Comparison of ENCODE assay signal across 18 cellular contexts in the genomic region with DNA sequence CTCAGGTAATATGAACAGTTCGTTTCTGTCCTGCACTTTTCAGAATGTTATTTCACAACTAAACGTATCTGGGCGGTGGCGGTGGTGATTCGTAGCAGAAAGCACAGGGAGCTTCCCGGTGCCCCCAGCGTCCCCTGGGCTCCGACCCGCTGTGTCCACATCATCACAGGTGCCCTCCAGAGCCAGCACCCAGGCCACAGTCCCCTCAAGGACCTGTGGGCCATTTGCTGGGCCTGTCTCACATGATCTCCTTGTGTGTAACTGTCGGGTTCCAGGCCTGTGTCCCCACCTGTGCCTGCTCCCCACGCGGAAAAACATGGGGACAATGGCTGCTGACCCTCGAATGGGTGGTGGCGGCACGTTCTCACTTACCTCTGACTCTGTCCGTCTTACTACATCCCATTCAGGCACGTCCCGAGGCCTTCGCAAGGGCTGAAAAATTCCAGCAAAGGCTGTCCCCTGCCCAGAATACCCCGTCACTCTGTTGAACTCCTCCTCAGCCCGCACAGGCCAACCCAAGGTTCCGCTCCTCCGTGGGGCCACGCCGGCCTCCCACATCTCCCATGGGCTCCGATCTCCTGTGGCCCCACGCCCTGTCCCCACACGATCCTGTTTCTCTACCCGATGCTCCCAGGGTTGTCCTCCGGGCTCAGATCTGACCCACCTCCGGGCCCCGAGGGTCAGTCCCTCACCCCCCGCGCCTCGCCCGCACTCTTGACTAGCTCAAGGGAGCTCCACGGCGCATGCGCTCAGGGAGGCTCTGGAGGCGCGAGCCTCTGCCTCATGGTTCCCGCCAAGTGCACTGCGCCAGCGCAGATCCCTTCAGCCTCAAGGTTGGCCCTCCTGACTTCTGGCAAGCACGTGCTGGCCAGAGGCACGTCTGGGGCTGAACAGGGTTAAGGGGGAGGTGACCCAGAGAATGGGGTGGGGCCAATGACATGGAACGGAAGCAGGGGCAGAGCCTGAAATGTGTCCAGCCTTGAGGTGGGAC. TPM values are rescaled to one million over a fixed set of nuclear protein-coding genes. Genes with fewer than 3 reads are reported as not detected.
A peak's percentile ranks its signal among the peaks of the same experiment; 100 is the strongest.
DNase-seq lines count a peak whose midpoint lies in the region; ATAC-seq, FAIRE-seq and TF ChIP-seq lines count a peak whose summit lies in the region.
"Had no signal": no experiment of that assay in that cellular context is flagged by ENCODE, and none has a peak within 500 bp of the region (broad histone marks: within the 10 kb centered on the region; RNA-seq: fewer than 3 reads in every experiment).

No MANE protein-coding gene starts in this region.

- in situ Hi-C loops in K562 (cut with MboI) = no loop called here

- H3K27me3 Mint-ChIP-seq in CD4-positive, CD25-positive, alpha-beta regulatory T cell = no peaks in the 10 kb centered on the region
- no peaks in the 10 kb centered on the region for H3K27me3 Mint-ChIP-seq in natural killer cell (ENCODE audit: low read depth in 2 of 2)

- no peak for TF ChIP-seq RAD21 in K562 (CRISPR knock-in tag; conservative IDR thresholded peaks at IDR 0.05 in 1 of 2, IDR thresholded peaks at IDR 0.05 in 1 of 2)

- peak overlapping the region in 2 of 4 donors; percentile 59 to 64 for H3K4me3 Mint-ChIP-seq in CD4-positive, CD25-positive, alpha-beta regulatory T cell
- peak overlapping the region; percentile 9 for H3K4me3 Mint-ChIP-seq in natural killer cell
- H3K4me3 Mint-ChIP-seq: nephron had no signal

- peaks cover 0 to 2% (median 0%) of the 10 kb centered on the region in 7 donors for H3K9me3 Mint-ChIP-seq in CD4-positive, CD25-positive, alpha-beta regulatory T cell
- H3K9me3 Mint-ChIP-seq in natural killer cell = peaks cover 0 to 2% of the 10 kb centered on the region in 2 donors

- 0 out of 4 replicates have a peak overlapping the region, but pooled peaks of 1 of the 2 experiments have one; percentile 43 for H3K9ac ChIP-seq in K562 (ENCODE audit: insufficient read depth in 1 of 2, low read depth in 2 of 2, low read length in 2 of 2)

- no peak for ATAC-seq in CD4-positive, CD25-positive, alpha-beta regulatory T cell (ENCODE audit: low read depth in 2 of 2)
- ATAC-seq in K562 (0 out of 3 replicates have a peak, but pooled peaks have one; percentile 5), natural killer cell (no peak), HG03442 (IDR thresholded peaks at IDR 0.05; ENCODE audit: unreplicated experiment) (no peak), HG03571 (IDR thresholded peaks at IDR 0.05; ENCODE audit: unreplicated experiment) (no peak)
- ATAC-seq: foreskin keratinocyte had no signal

- no peak for TF ChIP-seq EP300 in K562 (IDR thresholded peaks at IDR 0.05; ENCODE audit: low read length)

- BruUV-seq in K562 (replicated peaks; lab: Mats Ljungman, UMichigan) = no TSS peak

- peaks cover 2% of the 10 kb centered on the region for H3K9me1 ChIP-seq in K562 (ENCODE audit: control insufficient read depth, insufficient read depth, low read length)

- POLR2A ChIA-PET in HEK293 (lab: Yijun Ruan, JAX) (interaction anchor here (0.5 kb wide), 1 partner anchor 9 kb away, joined by 3 read pairs; no protein-coding TSS in a partner anchor), K562 (lab: Yijun Ruan, JAX) (no interaction called here)

- no peak for DNase-seq in CD4-positive, CD25-positive, alpha-beta regulatory T cell
- peak in 3 of 4 experiments; percentile 36 to 50 (median 37) for DNase-seq in K562 (ENCODE audit: extremely low read depth in 1 of 4, low spot score in 3 of 4)
- DNase-seq in natural killer cell = no peak
- DNase-seq in NCI-H524 treated with DMSO at 0.1 percent for 48 hours (lab: John Stamatoyannopoulos, UW) = no peak
- DNase-seq in T-helper 1 cell = no peak
- DNase-seq: activated T-cell treated with anti-CD3 and anti-CD28 coated beads, Interleukin-2, amount 50 U/mL, for 48 hours; AML-193; cerebellar nuclear complex; DMS53; foreskin keratinocyte; NCI-H2081; RPMI8226 had no signal

- peaks cover 15% of the 10 kb centered on the region for H3K36me3 ChIP-seq in CD4-positive, CD25-positive, alpha-beta regulatory T cell (ENCODE audit: control insufficient read depth, insufficient read depth, low read length)
- H3K36me3 ChIP-seq in HEK293 (ENCODE audit: control insufficient read depth in 2 of 2, insufficient read depth in 1 of 2, low read length in 2 of 2) (peaks cover 19 to 49% of the 10 kb centered on the region in 2 experiments), K562 (ENCODE audit: control insufficient read depth, insufficient read depth, low read length) (peaks cover 49% of the 10 kb centered on the region; the same call in 2 of the 3 replicates)

- CTCF ChIA-PET in HEK293 (lab: Yijun Ruan, JAX) = interaction anchor here (0.7 to 1.0 kb wide), 2 partner anchors 12 to 238 kb away, joined by 3 read pairs; no protein-coding TSS in a partner anchor
- CTCF ChIA-PET in K562 (lab: Yijun Ruan, JAX; ENCODE audit: low intra/inter-chr PET ratio) = no interaction called here

- peak; percentile 40; the same call in 1 of the 2 replicates for TF ChIP-seq POLR2A in K562 (conservative IDR thresholded peaks at IDR 0.05)

- FAIRE-seq in K562 (lab: Jason Lieb, UNC) = no peak

- peaks cover 0 to 6% of the 10 kb centered on the region in 2 experiments for H3K9me3 ChIP-seq in CD4-positive, CD25-positive, alpha-beta regulatory T cell (ENCODE audit: control insufficient read depth in 2 of 2, low read length in 2 of 2)
- peaks cover 4% of the 10 kb centered on the region for H3K9me3 ChIP-seq in HEK293 (ENCODE audit: control insufficient read depth, insufficient read depth, low read depth, low read length)
- peaks cover 4% of the 10 kb centered on the region; the same call in 1 of the 2 replicates for H3K9me3 ChIP-seq in K562 (replicated peaks; ENCODE audit: control insufficient read depth, insufficient read depth, low read depth, low read length)
- H3K9me3 ChIP-seq: adrenal gland had no signal

- peak overlapping the region; percentile 24 for H3K4me3 ChIP-seq in CD4-positive, CD25-positive, alpha-beta regulatory T cell (ENCODE audit: low read depth, low read length)
- no peak overlapping the region for H3K4me3 ChIP-seq in HEK293 (ENCODE audit: low read depth, low read length)
- H3K4me3 ChIP-seq in K562 = no peak overlapping the region
- H3K4me3 ChIP-seq: adrenal gland, lung had no signal

- TF ChIP-seq CTCF in HEK293 (tag by site-specific recombination; IDR thresholded peaks at IDR 0.05) (no peak), K562 (IDR thresholded peaks at IDR 0.05 in 2 of 3, conservative IDR thresholded peaks at IDR 0.05 in 1 of 3; ENCODE audit: insufficient read depth in 2 of 3, low read depth in 1 of 3, low read length in 3 of 3) (no peak), natural killer cell (IDR thresholded peaks at IDR 0.05) (no peak)

- H3K36me3 Mint-ChIP-seq in CD4-positive, CD25-positive, alpha-beta regulatory T cell = peaks cover 39% of the 10 kb centered on the region
- no peaks in the 10 kb centered on the region for H3K36me3 Mint-ChIP-seq in natural killer cell

- no peak overlapping the region for H3K4me2 ChIP-seq in K562 (ENCODE audit: insufficient read depth, low read length)

- intact Hi-C loops in K562 (cut with micrococcal nuclease) (loop anchor here (5.0 kb wide), 1 partner anchor 46 kb away; a partner anchor contains a TSS), natural killer cell (cut with micrococcal nuclease) (loop anchor here (5.0 kb wide), 1 partner anchor 64 kb away; a partner anchor contains a TSS)

- peaks cover 13 to 81% (median 51%) of the 10 kb centered on the region in 4 donors for H3K4me1 Mint-ChIP-seq in CD4-positive, CD25-positive, alpha-beta regulatory T cell
- H3K4me1 Mint-ChIP-seq in natural killer cell = peaks cover 62 to 66% of the 10 kb centered on the region in 2 donors
- H3K4me1 Mint-ChIP-seq: nephron had no signal

- peak overlapping the region; percentile 59 to 88 (median 79) for H3K27ac Mint-ChIP-seq in CD4-positive, CD25-positive, alpha-beta regulatory T cell
- H3K27ac Mint-ChIP-seq in natural killer cell = peak overlapping the region; percentile 91 to 95
- H3K27ac Mint-ChIP-seq: nephron had no signal

- H3K4me1 ChIP-seq in CD4-positive, CD25-positive, alpha-beta regulatory T cell (ENCODE audit: control insufficient read depth, insufficient read depth, low read length, poor library complexity, severe bottlenecking) = peaks cover 66% of the 10 kb centered on the region
- H3K4me1 ChIP-seq in HEK293 (ENCODE audit: control insufficient read depth, insufficient read depth, low read length) = peaks cover 5% of the 10 kb centered on the region; the same call in 1 of the 2 replicates
- H3K4me1 ChIP-seq in K562 (replicated peaks in 1 of 2; ENCODE audit: control insufficient read depth in 2 of 2, insufficient read depth in 2 of 2, low read length in 2 of 2) = peaks cover 36 to 48% of the 10 kb centered on the region in 2 experiments

- H3K27ac ChIP-seq in CD4-positive, CD25-positive, alpha-beta regulatory T cell (ENCODE audit: insufficient read depth, low read length, poor library complexity, severe bottlenecking) = no peak overlapping the region
- H3K27ac ChIP-seq in HEK293 (ENCODE audit: extremely low read depth, low read depth, low read length) (no peak overlapping the region), K562 (ENCODE audit: extremely low read depth, low read depth, low read length) (no peak overlapping the region; the same call in 2 of the 3 replicates)
- H3K27ac ChIP-seq: adrenal gland, foreskin keratinocyte had no signal

- peaks cover 24% of the 10 kb centered on the region; the same call in 1 of the 2 replicates for H4K20me1 ChIP-seq in K562 (replicated peaks; ENCODE audit: control insufficient read depth, insufficient read depth, low read length)

- no peaks in the 10 kb centered on the region for H3K27me3 ChIP-seq in CD4-positive, CD25-positive, alpha-beta regulatory T cell (ENCODE audit: control insufficient read depth, insufficient read depth, low read length)
- H3K27me3 ChIP-seq in K562 (ENCODE audit: control insufficient read depth in 2 of 2, insufficient read depth in 2 of 2, low read length in 2 of 2) = peaks cover 0 to 3% of the 10 kb centered on the region in 2 experiments; a peak in 2 of 5 replicates
- H3K27me3 ChIP-seq: adrenal gland, foreskin keratinocyte had no signal

- H3K79me2 ChIP-seq in K562 (ENCODE audit: control insufficient read depth, insufficient read depth, low read length) = peaks cover 28% of the 10 kb centered on the region

- H2AFZ ChIP-seq in K562 (ENCODE audit: low read depth, low read length) = no peak overlapping the region

- 90% methylated on average over 32 of the region's 47 CpGs for WGBS in K562 (ENCODE audit: insufficient coverage, low coverage, missing lambda C conversion rate)

RNA-seq across cellular contexts. Expression of a gene that starts 21.2 kb away (rescaled TPM):
- 99.8 TPM for total RNA-seq in CD4-positive, CD25-positive, alpha-beta regulatory T cell
- 100 to 1,000 TPM; 155 to 179 (median 161) TPM for polyA plus RNA-seq in CD4-positive, CD25-positive, alpha-beta regulatory T cell
- 11.8 and 32.9 TPM in 2 replicates for total RNA-seq in K562 (2011; cell fraction: chromatin; rRNA removed; ENCODE audit: low replicate concordance)
- total RNA-seq in K562 (2011; cell fraction: nucleolus; rRNA removed) = 28.2 and 29.9 TPM in 2 replicates
- total RNA-seq in K562 (2011; cell fraction: nucleoplasm; rRNA removed) = 20.2 and 21.2 TPM in 2 replicates
- total RNA-seq in K562 (2014; rRNA removed) (37.5 and 53.6 TPM in 2 replicates), K562 (2014; rRNA removed; fragmentation: Illumina TruSeq; extraction: Trizol) (12.5 and 16.8 TPM in 2 replicates), K562 (2015; rRNA removed; fragmentation: Illumina TruSeq; extraction: Trizol) (24.1 and 24.5 TPM in 2 replicates), K562 (2021) (35.9 and 37.3 TPM in 2 replicates), natural killer cell (100 to 1,000 TPM in 1 of 3 donors, 10 to 100 TPM in 2; 83.2 to 110 (median 83.7) TPM)
- polyA plus RNA-seq in K562 (2011; rRNA removed) (29.2 and 36.2 TPM in 2 replicates), K562 (2014; fragmentation: Illumina TruSeq; extraction: Trizol) (31.3 and 34.0 TPM in 2 replicates), K562 (2014; fragmentation: Nextera tagmentation; extraction: Ambion mirVana) (1 to 10 TPM; 4.3 to 4.7 TPM), K562 (2014; rRNA removed) (43.0 and 47.8 TPM in 2 replicates)
- 52.8 and 104 TPM in 2 replicates for polyA plus RNA-seq in K562 (2011; cell fraction: cytosol; rRNA removed)
- 35.0 and 53.5 TPM in 2 replicates for polyA plus RNA-seq in K562 (2011; cell fraction: nucleus; rRNA removed)
- 28.1 and 29.6 TPM in 2 replicates for polyA plus RNA-seq in K562 (2012)
- 9.9 and 15.1 TPM in 2 replicates for polyA minus RNA-seq in K562 (2011; rRNA and poly(A)+ RNA removed)
- polyA minus RNA-seq in K562 (2011; cell fraction: cytosol; rRNA and poly(A)+ RNA removed) = 15.5 and 17.2 TPM in 2 replicates
- polyA minus RNA-seq in K562 (2011; cell fraction: nucleus; rRNA and poly(A)+ RNA removed) = 8.8 and 9.7 TPM in 2 replicates

RNA-seq across cellular contexts. Expression of a gene that starts 23.8 kb away (rescaled TPM):
- total RNA-seq in CD4-positive, CD25-positive, alpha-beta regulatory T cell = 8.8 TPM
- 1 to 10 TPM; 4.0 to 7.7 (median 5.3) TPM for polyA plus RNA-seq in CD4-positive, CD25-positive, alpha-beta regulatory T cell
- 21.1 and 52.8 TPM in 2 replicates for total RNA-seq in K562 (2011; cell fraction: chromatin; rRNA removed; ENCODE audit: low replicate concordance)
- 30.7 and 40.2 TPM in 2 replicates for total RNA-seq in K562 (2011; cell fraction: nucleolus; rRNA removed)
- 23.1 and 30.6 TPM in 2 replicates for total RNA-seq in K562 (2011; cell fraction: nucleoplasm; rRNA removed)
- 8.3 and 11.5 TPM in 2 replicates for total RNA-seq in K562 (2014; rRNA removed)
- 5.3 and 6.1 TPM in 2 replicates for total RNA-seq in K562 (2014; rRNA removed; fragmentation: Illumina TruSeq; extraction: Trizol)
- 7.6 and 8.2 TPM in 2 replicates for total RNA-seq in K562 (2015; rRNA removed; fragmentation: Illumina TruSeq; extraction: Trizol)
- 17.9 and 19.9 TPM in 2 replicates for total RNA-seq in K562 (2021)
- 4.2 and 8.3 TPM in 2 replicates for polyA plus RNA-seq in K562 (2011; rRNA removed)
- polyA plus RNA-seq in K562 (2011; cell fraction: cytosol; rRNA removed) = 5.2 and 8.1 TPM in 2 replicates
- 7.2 and 8.4 TPM in 2 replicates for polyA plus RNA-seq in K562 (2011; cell fraction: nucleus; rRNA removed)
- polyA plus RNA-seq in K562 (2012) = 8.0 and 13.2 TPM in 2 replicates
- polyA plus RNA-seq in K562 (2014; fragmentation: Illumina TruSeq; extraction: Trizol) = 6.5 and 8.6 TPM in 2 replicates
- polyA plus RNA-seq in K562 (2014; fragmentation: Nextera tagmentation; extraction: Ambion mirVana) = 1 to 10 TPM; 1.3 to 2.2 TPM
- polyA plus RNA-seq in K562 (2014; rRNA removed) = 6.2 and 7.4 TPM in 2 replicates
- 10.0 and 13.2 TPM in 2 replicates for polyA minus RNA-seq in K562 (2011; rRNA and poly(A)+ RNA removed)
- 6.9 TPM in 2 replicates for polyA minus RNA-seq in K562 (2011; cell fraction: cytosol; rRNA and poly(A)+ RNA removed)
- polyA minus RNA-seq in K562 (2011; cell fraction: nucleus; rRNA and poly(A)+ RNA removed) = 9.0 and 12.9 TPM in 2 replicates
- 10 to 100 TPM in 2 of 3 donors, 1 to 10 TPM in 1; 8.8 to 10.6 (median 10.2) TPM for total RNA-seq in natural killer cell

RNA-seq across cellular contexts. Expression of a gene that starts 46.1 kb away (rescaled TPM):
- total RNA-seq in CD4-positive, CD25-positive, alpha-beta regulatory T cell = 31.3 TPM
- polyA plus RNA-seq in CD4-positive, CD25-positive, alpha-beta regulatory T cell = 10 to 100 TPM; 12.0 to 16.0 (median 12.9) TPM
- 22.4 and 48.7 TPM in 2 replicates for total RNA-seq in K562 (2011; cell fraction: chromatin; rRNA removed; ENCODE audit: low replicate concordance)
- total RNA-seq in K562 (2011; cell fraction: nucleolus; rRNA removed) = 25.8 and 28.0 TPM in 2 replicates
- 24.6 and 32.8 TPM in 2 replicates for total RNA-seq in K562 (2011; cell fraction: nucleoplasm; rRNA removed)
- total RNA-seq in K562 (2014; rRNA removed) (22.7 and 25.2 TPM in 2 replicates), K562 (2014; rRNA removed; fragmentation: Illumina TruSeq; extraction: Trizol) (16.6 and 21.4 TPM in 2 replicates), K562 (2015; rRNA removed; fragmentation: Illumina TruSeq; extraction: Trizol) (31.4 and 33.3 TPM in 2 replicates), K562 (2021) (54.9 and 56.0 TPM in 2 replicates), natural killer cell (10 to 100 TPM; 42.5 to 52.1 (median 44.1) TPM)
- polyA plus RNA-seq in K562 (2011; rRNA removed) (49.3 and 61.9 TPM in 2 replicates), K562 (2014; fragmentation: Illumina TruSeq; extraction: Trizol) (90.0 and 90.7 TPM in 2 replicates), K562 (2014; fragmentation: Nextera tagmentation; extraction: Ambion mirVana) (under 1 TPM; 0.62 to 0.89 TPM), K562 (2014; rRNA removed) (54.2 and 55.4 TPM in 2 replicates)
- polyA plus RNA-seq in K562 (2011; cell fraction: cytosol; rRNA removed) = 72.0 and 94.0 TPM in 2 replicates
- 46.6 and 64.9 TPM in 2 replicates for polyA plus RNA-seq in K562 (2011; cell fraction: nucleus; rRNA removed)
- 48.3 and 56.6 TPM in 2 replicates for polyA plus RNA-seq in K562 (2012)
- polyA minus RNA-seq in K562 (2011; rRNA and poly(A)+ RNA removed) = 18.3 and 32.8 TPM in 2 replicates
- 31.4 and 33.4 TPM in 2 replicates for polyA minus RNA-seq in K562 (2011; cell fraction: cytosol; rRNA and poly(A)+ RNA removed)
- polyA minus RNA-seq in K562 (2011; cell fraction: nucleus; rRNA and poly(A)+ RNA removed) = 7.9 and 9.6 TPM in 2 replicates

RNA-seq across cellular contexts. Expression of a gene that starts 58.6 kb away (rescaled TPM):
- total RNA-seq in CD4-positive, CD25-positive, alpha-beta regulatory T cell = 96.4 TPM
- polyA plus RNA-seq in CD4-positive, CD25-positive, alpha-beta regulatory T cell = 1 to 10 TPM; 1.4 to 7.5 (median 2.6) TPM
- total RNA-seq in K562 (2011; cell fraction: chromatin; rRNA removed; ENCODE audit: low replicate concordance) = 105 and 266 TPM in 2 replicates
- total RNA-seq in K562 (2011; cell fraction: nucleolus; rRNA removed) = 150 and 152 TPM in 2 replicates
- 89.4 and 93.6 TPM in 2 replicates for total RNA-seq in K562 (2011; cell fraction: nucleoplasm; rRNA removed)
- total RNA-seq in K562 (2014; rRNA removed) = 27.1 and 29.8 TPM in 2 replicates
- 19.0 and 20.0 TPM in 2 replicates for total RNA-seq in K562 (2014; rRNA removed; fragmentation: Illumina TruSeq; extraction: Trizol)
- 26.5 and 30.0 TPM in 2 replicates for total RNA-seq in K562 (2015; rRNA removed; fragmentation: Illumina TruSeq; extraction: Trizol)
- 72.7 and 75.4 TPM in 2 replicates for total RNA-seq in K562 (2021)
- polyA plus RNA-seq in K562 (2011; rRNA removed) = 27.0 and 41.5 TPM in 2 replicates
- polyA plus RNA-seq in K562 (2011; cell fraction: cytosol; rRNA removed) = 33.1 and 53.6 TPM in 2 replicates
- polyA plus RNA-seq in K562 (2011; cell fraction: nucleus; rRNA removed) = 142 and 197 TPM in 2 replicates
- polyA plus RNA-seq in K562 (2012) = 34.3 and 44.0 TPM in 2 replicates
- 28.9 and 45.7 TPM in 2 replicates for polyA plus RNA-seq in K562 (2014; fragmentation: Illumina TruSeq; extraction: Trizol)
- under 1 TPM; 0.03 to 0.13 TPM for polyA plus RNA-seq in K562 (2014; fragmentation: Nextera tagmentation; extraction: Ambion mirVana)
- 54.9 and 62.2 TPM in 2 replicates for polyA plus RNA-seq in K562 (2014; rRNA removed)
- 16.2 and 21.5 TPM in 2 replicates for polyA minus RNA-seq in K562 (2011; rRNA and poly(A)+ RNA removed)
- 31.7 and 33.0 TPM in 2 replicates for polyA minus RNA-seq in K562 (2011; cell fraction: cytosol; rRNA and poly(A)+ RNA removed)
- polyA minus RNA-seq in K562 (2011; cell fraction: nucleus; rRNA and poly(A)+ RNA removed) = 30.3 and 43.7 TPM in 2 replicates
- 100 to 1,000 TPM in 1 of 3 donors, 10 to 100 TPM in 2; 58.3 to 115 (median 75.6) TPM for total RNA-seq in natural killer cell

Comparison
In these comparisons a context has a peak if more than half of its experiments do, and no peak if none do; other contexts are left out.
1. DNase-seq: peak in K562 (3 of 4); none in CD4-positive, CD25-positive, alpha-beta regulatory T cell (0 of 3), natural killer cell (single experiment), NCI-H524 treated with DMSO at 0.1 percent for 48 hours (single experiment) and T-helper 1 cell (0 of 5).